13 cellular contexts compared by ENCODE assay signal in genomic region chr14:70289138-70289537, GRCh38.
DNase-seq lines count a peak whose midpoint lies in the region; ATAC-seq, FAIRE-seq and TF ChIP-seq lines count a peak whose summit lies in the region.
"Had no signal": no experiment of that assay in that cellular context is flagged by ENCODE, and none has a peak within 500 bp of the region (broad histone marks: within the 10 kb centered on the region; RNA-seq: fewer than 3 reads in every experiment).

No MANE protein-coding gene starts in this region.

- H3K9ac ChIP-seq in BLaER1 (no peak overlapping the region), trophoblast cell (ENCODE audit: low read length) (no peak overlapping the region)

- WGBS in trophoblast cell (ENCODE audit: extremely low coverage, insufficient coverage, insufficient read length), result no CpG with 5 or more reads among the region's 14 CpGs

- H3K36me3 ChIP-seq in BLaER1 (no peaks in the 10 kb centered on the region), trophoblast cell (ENCODE audit: control insufficient read depth in 1 of 2, insufficient read depth in 2 of 2, low read length in 2 of 2) (no peaks in the 10 kb centered on the region)
- H3K36me3 ChIP-seq: spleen had no signal

- peak; percentile 67 for ATAC-seq in naive B cell (ENCODE audit: low read depth in 2 of 2)

- H3K4me2 ChIP-seq in BLaER1 (peak overlapping the region; percentile 42), trophoblast cell (ENCODE audit: low read length) (no peak overlapping the region)

- no peak overlapping the region for H4K91ac ChIP-seq in trophoblast cell (ENCODE audit: low read depth, low read length)

- no peak overlapping the region for H4K8ac ChIP-seq in trophoblast cell (ENCODE audit: low read depth, low read length)

- DNase-seq in GM20000 (ENCODE audit: low spot score), result peak; percentile 46
- DNase-seq in activated CD4-positive, alpha-beta T cell treated with anti-CD3 and anti-CD28 coated beads, Interleukin-2, amount 10 ng/mL, durations not matched to agents 24 days and 14 days, result peak; percentile 64
- DNase-seq in naive B cell, result no peak
- DNase-seq in frontal cortex (ENCODE audit: low spot score in 2 of 2), result no peak
- no peak for DNase-seq in activated gamma-delta T cell treated with Interleukin-2 at 50 U/mL for 16 hours
- DNase-seq in NCI-H2081 (lab: John Stamatoyannopoulos, UW), result no peak
- DNase-seq in trophoblast cell, result no peak
- DNase-seq: dorsolateral prefrontal cortex, head of caudate nucleus, NCI-H187 treated with DMSO at 0.1 percent for 48 hours, spleen had no signal

- H3K14ac ChIP-seq in trophoblast cell (ENCODE audit: low read length), result no peak overlapping the region

- H3K27me3 Mint-ChIP-seq in activated CD4-positive, alpha-beta T cell treated with anti-CD3 and anti-CD28 coated beads, Interleukin-2, amount 10 ng/mL, durations not matched to agents 24 days and 14 days, result peaks cover 12% of the 10 kb centered on the region
- H3K27me3 Mint-ChIP-seq in naive B cell, result peaks cover 15 to 34% (median 19%) of the 10 kb centered on the region in 3 donors

- peaks cover 9% of the 10 kb centered on the region; the same call in 1 of the 2 replicates for H3K4me1 ChIP-seq in BLaER1
- H3K4me1 ChIP-seq in trophoblast cell (ENCODE audit: control insufficient read depth in 1 of 2, insufficient read depth in 2 of 2, low read length in 2 of 2), result no peaks in the 10 kb centered on the region

- H3K23ac ChIP-seq in trophoblast cell (ENCODE audit: low read length), result no peak overlapping the region

- no peak overlapping the region for H4K12ac ChIP-seq in trophoblast cell (ENCODE audit: low read depth, low read length)

- H2BK5ac ChIP-seq in trophoblast cell (ENCODE audit: low read depth, low read length, poor library complexity), result no peak overlapping the region

- no peak overlapping the region for H3K4me3 Mint-ChIP-seq in activated CD4-positive, alpha-beta T cell treated with anti-CD3 and anti-CD28 coated beads, Interleukin-2, amount 10 ng/mL, durations not matched to agents 24 days and 14 days
- peak overlapping the region in 5 of 8 donors; percentile 26 to 48 (median 47) for H3K4me3 Mint-ChIP-seq in naive B cell

- H3K27me3 ChIP-seq in BLaER1 (no peaks in the 10 kb centered on the region), trophoblast cell (ENCODE audit: insufficient read depth, low read length) (no peaks in the 10 kb centered on the region)

- H3K79me1 ChIP-seq in trophoblast cell (ENCODE audit: low read length), result no peaks in the 10 kb centered on the region

- H3K9me3 Mint-ChIP-seq in activated CD4-positive, alpha-beta T cell treated with anti-CD3 and anti-CD28 coated beads, Interleukin-2, amount 10 ng/mL, durations not matched to agents 24 days and 14 days, result peaks cover 4% of the 10 kb centered on the region
- peaks cover 0 to 3% (median 0%) of the 10 kb centered on the region in 7 donors for H3K9me3 Mint-ChIP-seq in naive B cell

- H4K20me1 ChIP-seq in BLaER1, result no peaks in the 10 kb centered on the region

- H2BK120ac ChIP-seq in trophoblast cell (ENCODE audit: insufficient read depth, low read length, poor library complexity), result no peak overlapping the region

- H3K4me3 ChIP-seq in BLaER1, result 0 out of 2 replicates have a peak overlapping the region, but pooled peaks have one; percentile 3
- no peak overlapping the region for H3K4me3 ChIP-seq in trophoblast cell (ENCODE audit: low read depth, low read length)
- H3K4me3 ChIP-seq: dorsolateral prefrontal cortex, spleen had no signal

- no peaks in the 10 kb centered on the region for H3K36me3 Mint-ChIP-seq in activated CD4-positive, alpha-beta T cell treated with anti-CD3 and anti-CD28 coated beads, Interleukin-2, amount 10 ng/mL, durations not matched to agents 24 days and 14 days (ENCODE audit: low read depth)
- no peaks in the 10 kb centered on the region for H3K36me3 Mint-ChIP-seq in naive B cell

- no peak for FAIRE-seq in frontal cortex (lab: Jason Lieb, UNC)
- FAIRE-seq: H54 had no signal

- H3K4me1 Mint-ChIP-seq in activated CD4-positive, alpha-beta T cell treated with anti-CD3 and anti-CD28 coated beads, Interleukin-2, amount 10 ng/mL, durations not matched to agents 24 days and 14 days, result peaks cover 2% of the 10 kb centered on the region
- H3K4me1 Mint-ChIP-seq in naive B cell, result peaks cover 0 to 3% (median 2%) of the 10 kb centered on the region in 3 donors

- no peak overlapping the region for H3K27ac ChIP-seq in BLaER1
- no peak overlapping the region for H3K27ac ChIP-seq in trophoblast cell (ENCODE audit: low read depth, low read length)
- H3K27ac ChIP-seq: dorsolateral prefrontal cortex, spleen had no signal

- no peaks in the 10 kb centered on the region for H3K79me2 ChIP-seq in trophoblast cell (ENCODE audit: control insufficient read depth, insufficient read depth, low read length, poor library complexity)

- H3K9me3 ChIP-seq in BLaER1, result no peaks in the 10 kb centered on the region
- H3K9me3 ChIP-seq in trophoblast cell (ENCODE audit: insufficient read depth, low read depth, low read length), result no peaks in the 10 kb centered on the region
- H3K9me3 ChIP-seq: spleen had no signal

- H2BK12ac ChIP-seq in trophoblast cell (ENCODE audit: low read length), result no peak overlapping the region

- H3K4ac ChIP-seq in trophoblast cell (ENCODE audit: low read depth, low read length), result no peak overlapping the region

- H3K18ac ChIP-seq in trophoblast cell (ENCODE audit: low read length), result no peak overlapping the region

- intact Hi-C loops in activated CD4-positive, alpha-beta T cell treated with anti-CD3 and anti-CD28 coated beads, Interleukin-2, amount 10 ng/mL, durations not matched to agents 24 days and 14 days (cut with micrococcal nuclease), result loop anchor here (1.0 kb wide), 1 partner anchor 70 kb away; the partner anchor contains the start of gene COX16

- H2AK5ac ChIP-seq in trophoblast cell (ENCODE audit: low read length), result no peak overlapping the region

- no peak overlapping the region for H2AFZ ChIP-seq in trophoblast cell (ENCODE audit: insufficient read depth, low read length, poor library complexity)

- no peak overlapping the region for H3K27ac Mint-ChIP-seq in activated CD4-positive, alpha-beta T cell treated with anti-CD3 and anti-CD28 coated beads, Interleukin-2, amount 10 ng/mL, durations not matched to agents 24 days and 14 days
- H3K27ac Mint-ChIP-seq in naive B cell, result no peak overlapping the region

- no peak for TF ChIP-seq CTCF in GM20000 (IDR thresholded peaks at IDR 0.05; ENCODE audit: extremely low read depth, missing control alignments)

Comparison
In these comparisons a context has a peak if more than half of its experiments do, and no peak if none do; other contexts are left out.
1. DNase-seq: peak in GM20000 (single experiment) and activated CD4-positive, alpha-beta T cell treated with anti-CD3 and anti-CD28 coated beads, Interleukin-2, amount 10 ng/mL, durations not matched to agents 24 days and 14 days (single experiment); none in naive B cell (single experiment), frontal cortex (0 of 2), activated gamma-delta T cell treated with Interleukin-2 at 50 U/mL for 16 hours (single experiment), NCI-H2081 (0 of 2) and trophoblast cell (0 of 2).